Comparison of ENCODE assay signal across 7 cellular contexts in genomic region chr22:22687638-22688500, GRCh38. TPM values are rescaled to one million over a fixed set of nuclear protein-coding genes. Genes with fewer than 3 reads are reported as not detected.
DNase-seq lines count a peak whose midpoint lies in the region; ATAC-seq and TF ChIP-seq lines count a peak whose summit lies in the region.

No MANE protein-coding gene starts in this region.

- H3K4me2 ChIP-seq in mesendoderm (ENCODE audit: low read length) = no peak overlapping the region

- no peaks in the 10 kb centered on the region for H3K4me1 Mint-ChIP-seq in endodermal cell

- H3K27ac ChIP-seq in endodermal cell (ENCODE audit: low read depth, low read length) = no peak overlapping the region
- no peak overlapping the region for H3K27ac ChIP-seq in mesendoderm (ENCODE audit: low read depth, low read length)

- no peaks in the 10 kb centered on the region for H3K79me2 ChIP-seq in mesendoderm (ENCODE audit: control insufficient read depth, insufficient read depth, low read length)

- no peak overlapping the region for H3K9ac ChIP-seq in endodermal cell (ENCODE audit: extremely low read depth, low read length, poor library complexity, severe bottlenecking)
- H3K9ac ChIP-seq in mesendoderm (ENCODE audit: low read length) = no peak overlapping the region

- no peak overlapping the region for H3K23ac ChIP-seq in mesendoderm (ENCODE audit: low read length)

- 76 to 100% methylated on average over 1 to 4 of the region's 4 CpGs for WGBS in endodermal cell (ENCODE audit: insufficient coverage in 1 of 2, insufficient read length in 1 of 2), 2 experiments
- no CpG with 5 or more reads among the region's 4 CpGs for WGBS in mesendoderm (ENCODE audit: extremely low coverage, insufficient coverage, low lambda C conversion rate)

- TF ChIP-seq CTCF in HFF-Myc (IDR thresholded peaks at IDR 0.05; ENCODE audit: low read depth, low read length, missing control alignments) (peak; percentile 80), endodermal cell (conservative IDR thresholded peaks at IDR 0.05) (peak; percentile 84)

- H3K18ac ChIP-seq in mesendoderm (ENCODE audit: low read length) = no peak overlapping the region

- no peak overlapping the region for H4K8ac ChIP-seq in mesendoderm (ENCODE audit: low read depth, low read length)

- H2BK120ac ChIP-seq in mesendoderm (ENCODE audit: low read depth, low read length) = no peak overlapping the region

- no peaks in the 10 kb centered on the region for H3K36me3 Mint-ChIP-seq in endodermal cell (ENCODE audit: low read depth)

- no peak overlapping the region for H3K4me3 Mint-ChIP-seq in endodermal cell

- no peak overlapping the region for H3K56ac ChIP-seq in mesendoderm (ENCODE audit: low read length)

- peak; percentile 56 for DNase-seq in Daoy (ENCODE audit: low read depth)
- DNase-seq in HFF-Myc (ENCODE audit: extremely low read depth, low read depth) = peak; percentile 12
- DNase-seq in SK-MEL-5 (ENCODE audit: low read depth, low spot score) = peak; percentile 81
- peak; percentile 73 for DNase-seq in endodermal cell
- DNase-seq in mesendoderm = peak; percentile 41

- no peak for ATAC-seq in HG02678 (IDR thresholded peaks at IDR 0.05; ENCODE audit: unreplicated experiment)
- ATAC-seq in HG03139 (IDR thresholded peaks at IDR 0.05; ENCODE audit: unreplicated experiment) = no peak

- H4K5ac ChIP-seq in mesendoderm (ENCODE audit: low read length) = no peak overlapping the region

- no peaks in the 10 kb centered on the region for H3K79me1 ChIP-seq in mesendoderm (ENCODE audit: low read length)

- H3K27me3 ChIP-seq in endodermal cell (ENCODE audit: control insufficient read depth, insufficient read depth, low read length, poor library complexity, severe bottlenecking) (peaks cover 9% of the 10 kb centered on the region), mesendoderm (ENCODE audit: insufficient read depth, low read length, poor library complexity) (no peaks in the 10 kb centered on the region)

- no peak overlapping the region for H3K4ac ChIP-seq in mesendoderm (ENCODE audit: low read depth, low read length)

- no peak overlapping the region for H2BK5ac ChIP-seq in mesendoderm (ENCODE audit: low read length)

- H2AK5ac ChIP-seq in mesendoderm (ENCODE audit: low read length) = no peak overlapping the region

- H3K36me3 ChIP-seq in endodermal cell (ENCODE audit: control insufficient read depth, insufficient read depth, low read length) (no peaks in the 10 kb centered on the region), mesendoderm (ENCODE audit: control insufficient read depth, insufficient read depth, low read length) (no peaks in the 10 kb centered on the region)

- in situ Hi-C loops in SK-MEL-5 (cut with HindIII; ENCODE audit: low pct_unique_long_range_greater_than_20kb, low sequenced_read_pairs) = no loop called here

- no peaks in the 10 kb centered on the region for H3K4me1 ChIP-seq in endodermal cell (ENCODE audit: control insufficient read depth, insufficient read depth, low read length)
- H3K4me1 ChIP-seq in mesendoderm (ENCODE audit: control insufficient read depth, low read depth, low read length) = no peaks in the 10 kb centered on the region

- peaks cover 47% of the 10 kb centered on the region for H3K27me3 Mint-ChIP-seq in endodermal cell (ENCODE audit: insufficient read depth)

- H3K9me3 Mint-ChIP-seq in endodermal cell = no peaks in the 10 kb centered on the region

- H3K27ac Mint-ChIP-seq in endodermal cell = no peak overlapping the region

- H3K4me3 ChIP-seq in HFF-Myc (replicated peaks; ENCODE audit: low read depth, low read length) (no peak overlapping the region), endodermal cell (ENCODE audit: low read length) (no peak overlapping the region), mesendoderm (ENCODE audit: low read length) (no peak overlapping the region)

- H2BK15ac ChIP-seq in mesendoderm (replicated peaks; ENCODE audit: low read depth) = no peak overlapping the region

- H3K9me3 ChIP-seq in endodermal cell (ENCODE audit: control insufficient read depth, low read length) = no peaks in the 10 kb centered on the region

RNA-seq across cellular contexts. Expression of gene GGTLC2, which starts 43.5 kb away (rescaled TPM):
- total RNA-seq in Daoy (2014; rRNA removed; shearing (Covaris generic)) = not detected in 2 replicates
- not detected in 2 replicates for total RNA-seq in SK-MEL-5 (2014; rRNA removed; shearing (Covaris generic))
- polyA plus RNA-seq in SK-MEL-5 (2015; cell fraction: cytosol; rRNA removed) = not detected in 2 replicates
- not detected in 2 replicates for polyA plus RNA-seq in SK-MEL-5 (2015; cell fraction: nucleus; rRNA removed)
- not detected for total RNA-seq in endodermal cell
- polyA plus RNA-seq in endodermal cell (2013, experiment 1 of 2) = not detected
- not detected for polyA plus RNA-seq in endodermal cell (2013, experiment 2 of 2)
- polyA plus RNA-seq in mesendoderm (2013, experiment 1 of 2) = not detected
- not detected for polyA plus RNA-seq in mesendoderm (2013, experiment 2 of 2)

Comparison
In these comparisons a context has a peak if more than half of its experiments do, and no peak if none do; other contexts are left out.
1. DNase-seq: peak in every context shown above with its lines; median percentile 81 in SK-MEL-5; 73 in endodermal cell; 56 in Daoy; 41 in mesendoderm; 12 in HFF-Myc.